In the genomic region with DNA sequence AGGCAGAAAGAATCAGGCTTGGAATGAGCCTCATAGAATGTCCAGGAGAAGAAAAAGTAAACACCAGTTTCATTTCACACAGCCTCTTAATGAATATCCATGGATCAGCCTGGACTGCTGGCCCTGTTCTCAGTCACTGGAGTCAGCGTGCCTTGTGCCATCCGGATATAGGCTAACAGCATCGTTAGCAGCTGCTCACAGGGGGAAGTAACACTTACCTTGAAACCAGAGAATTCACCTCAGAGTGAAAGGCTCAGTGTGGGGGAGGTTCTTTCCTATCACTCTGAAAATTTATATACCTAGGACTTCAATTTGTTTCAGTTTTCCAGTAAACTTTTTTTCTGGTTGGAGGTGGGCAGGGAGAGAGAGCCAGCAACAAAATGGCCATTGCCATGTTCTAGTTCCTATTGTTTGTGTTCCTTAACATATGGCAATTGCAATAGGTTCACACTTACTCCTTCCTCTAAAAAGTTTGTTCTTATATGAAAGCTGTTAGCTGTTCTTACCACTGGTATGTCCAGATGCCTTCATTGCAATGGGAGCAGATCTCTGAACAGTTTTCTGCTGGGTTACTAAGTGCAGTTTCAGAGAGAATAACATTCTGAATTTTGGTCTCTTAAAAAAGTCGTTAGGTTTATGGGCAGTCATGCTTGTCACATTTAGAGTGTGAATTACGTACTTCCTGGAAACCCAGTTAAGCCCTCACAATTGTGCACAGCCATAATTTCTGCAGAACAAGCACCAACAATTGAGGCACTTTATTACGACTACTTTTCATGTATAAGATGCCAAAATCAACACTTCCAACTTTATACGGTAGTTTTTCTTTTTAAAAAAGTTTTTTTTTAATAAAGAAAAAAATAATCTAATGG, we compare ENCODE assay signal across 8 cellular contexts.
A peak's percentile ranks its signal among the peaks of the same experiment; 100 is the strongest.
DNase-seq lines count a peak whose midpoint lies in the region; ATAC-seq and TF ChIP-seq lines count a peak whose summit lies in the region.

No MANE protein-coding gene starts in this region.

- H3K9me3 Mint-ChIP-seq in activated naive CD8-positive, alpha-beta T cell treated with anti-CD3 and anti-CD28 coated beads for 36 hours: no peaks in the 10 kb centered on the region

- no peak overlapping the region for H3K27ac Mint-ChIP-seq in activated naive CD8-positive, alpha-beta T cell treated with anti-CD3 and anti-CD28 coated beads for 36 hours

- no peaks in the 10 kb centered on the region for H3K4me1 Mint-ChIP-seq in activated naive CD8-positive, alpha-beta T cell treated with anti-CD3 and anti-CD28 coated beads for 36 hours

- no peak overlapping the region for H3K4me3 ChIP-seq in GM12864 (ENCODE audit: low read depth, low read length)
- H3K4me3 ChIP-seq in HUES48 (ENCODE audit: low read depth, low read length): no peak overlapping the region; the same call in 1 of the 2 replicates

- no peaks in the 10 kb centered on the region for H3K36me3 Mint-ChIP-seq in activated naive CD8-positive, alpha-beta T cell treated with anti-CD3 and anti-CD28 coated beads for 36 hours

- H3K4me3 Mint-ChIP-seq in activated naive CD8-positive, alpha-beta T cell treated with anti-CD3 and anti-CD28 coated beads for 36 hours: no peak overlapping the region

- peak overlapping the region; percentile 60 for H3K27ac ChIP-seq in HUES48 (ENCODE audit: low read depth, low read length)

- H3K27me3 ChIP-seq in HUES48 (ENCODE audit: control insufficient read depth, insufficient read depth, low read length): no peaks in the 10 kb centered on the region

- no peak overlapping the region for H3K9ac ChIP-seq in HUES48 (ENCODE audit: low read depth, low read length)

- peaks cover 35% of the 10 kb centered on the region for H3K4me1 ChIP-seq in HUES48 (ENCODE audit: control insufficient read depth, insufficient read depth, low read length)

- H3K36me3 ChIP-seq in HUES48 (ENCODE audit: control insufficient read depth, insufficient read depth, low read length): no peaks in the 10 kb centered on the region

- no peaks in the 10 kb centered on the region for H3K27me3 Mint-ChIP-seq in activated naive CD8-positive, alpha-beta T cell treated with anti-CD3 and anti-CD28 coated beads for 36 hours

- no peaks in the 10 kb centered on the region for H3K9me3 ChIP-seq in HUES48 (ENCODE audit: control insufficient read depth, insufficient read depth, low read length)

- peak; percentile 45 for DNase-seq in GM12864 (ENCODE audit: low read depth)
- peak; percentile 26 for DNase-seq in cerebellum (ENCODE audit: low spot score)
- DNase-seq in activated CD4-positive, CD25-positive, alpha-beta regulatory T cell treated with anti-CD3 and anti-CD28 coated beads, Interleukin-2, amount 50 U/mL, for 72 hours: no peak
- no peak for DNase-seq in NCI-H1436 treated with DMSO at 0.1 percent for 48 hours (lab: John Stamatoyannopoulos, UW)
- DNase-seq in stimulated activated CD8-positive, alpha-beta memory T cell treated with anti-CD3 and anti-CD28 coated beads, Interleukin-4, amount 100 ng/mL, for 48 hours: no peak
- DNase-seq in activated naive CD8-positive, alpha-beta T cell treated with anti-CD3 and anti-CD28 coated beads for 36 hours: no peak

- ATAC-seq in GM21390 (IDR thresholded peaks at IDR 0.05; ENCODE audit: unreplicated experiment): peak; percentile 97

- TF ChIP-seq CTCF in GM12864 (IDR thresholded peaks at IDR 0.05; ENCODE audit: low read depth, low read length, missing control alignments): no peak

Comparison
In these comparisons a context has a peak if more than half of its experiments do, and no peak if none do; other contexts are left out.
1. DNase-seq: peak in GM12864 (single experiment) and cerebellum (single experiment); none in activated CD4-positive, CD25-positive, alpha-beta regulatory T cell treated with anti-CD3 and anti-CD28 coated beads, Interleukin-2, amount 50 U/mL, for 72 hours (single experiment), NCI-H1436 treated with DMSO at 0.1 percent for 48 hours (single experiment), stimulated activated CD8-positive, alpha-beta memory T cell treated with anti-CD3 and anti-CD28 coated beads, Interleukin-4, amount 100 ng/mL, for 48 hours (single experiment) and activated naive CD8-positive, alpha-beta T cell treated with anti-CD3 and anti-CD28 coated beads for 36 hours (single experiment).